In genomic region chr20:36299459-36299858, GRCh38 we compare ENCODE assay signal across 24 cellular contexts.
"Had no signal": no experiment of that assay in that cellular context is flagged by ENCODE, and none has a peak within 500 bp of the region (broad histone marks: within the 10 kb centered on the region; RNA-seq: fewer than 3 reads in every experiment).

No MANE protein-coding gene starts in this region.

- FAIRE-seq: HTR-8/SVneo had no signal

- H3K9me3 ChIP-seq: MG63, SK-N-SH had no signal

- H3K36me3 ChIP-seq: MG63 had no signal

- H3K27ac ChIP-seq: HL-60, RWPE1 had no signal

- H3K4me3 ChIP-seq: MG63 had no signal

- H3K4me2 ChIP-seq: SK-N-SH had no signal

- DNase-seq: KG1, MG63, NCI-H1092, NCI-H1105 treated with DMSO at 0.1 percent for 48 hours, NCI-H1436, NCI-H187, NCI-H2029, NCI-H2081 treated with DMSO at 0.1 percent for 48 hours, NCI-H2171, NCI-H226, NCI-H446, NCI-H510A, NCI-H524 treated with DMSO at 0.1 percent for 48 hours, NCI-H69, NCI-H774, PC-3, SHP77, SK-N-SH, SW 1271, T-cell had no signal

- H3K9ac ChIP-seq: SK-N-SH had no signal

- ATAC-seq: Panc1, PC-3, T-cell had no signal
